In the genomic region with DNA sequence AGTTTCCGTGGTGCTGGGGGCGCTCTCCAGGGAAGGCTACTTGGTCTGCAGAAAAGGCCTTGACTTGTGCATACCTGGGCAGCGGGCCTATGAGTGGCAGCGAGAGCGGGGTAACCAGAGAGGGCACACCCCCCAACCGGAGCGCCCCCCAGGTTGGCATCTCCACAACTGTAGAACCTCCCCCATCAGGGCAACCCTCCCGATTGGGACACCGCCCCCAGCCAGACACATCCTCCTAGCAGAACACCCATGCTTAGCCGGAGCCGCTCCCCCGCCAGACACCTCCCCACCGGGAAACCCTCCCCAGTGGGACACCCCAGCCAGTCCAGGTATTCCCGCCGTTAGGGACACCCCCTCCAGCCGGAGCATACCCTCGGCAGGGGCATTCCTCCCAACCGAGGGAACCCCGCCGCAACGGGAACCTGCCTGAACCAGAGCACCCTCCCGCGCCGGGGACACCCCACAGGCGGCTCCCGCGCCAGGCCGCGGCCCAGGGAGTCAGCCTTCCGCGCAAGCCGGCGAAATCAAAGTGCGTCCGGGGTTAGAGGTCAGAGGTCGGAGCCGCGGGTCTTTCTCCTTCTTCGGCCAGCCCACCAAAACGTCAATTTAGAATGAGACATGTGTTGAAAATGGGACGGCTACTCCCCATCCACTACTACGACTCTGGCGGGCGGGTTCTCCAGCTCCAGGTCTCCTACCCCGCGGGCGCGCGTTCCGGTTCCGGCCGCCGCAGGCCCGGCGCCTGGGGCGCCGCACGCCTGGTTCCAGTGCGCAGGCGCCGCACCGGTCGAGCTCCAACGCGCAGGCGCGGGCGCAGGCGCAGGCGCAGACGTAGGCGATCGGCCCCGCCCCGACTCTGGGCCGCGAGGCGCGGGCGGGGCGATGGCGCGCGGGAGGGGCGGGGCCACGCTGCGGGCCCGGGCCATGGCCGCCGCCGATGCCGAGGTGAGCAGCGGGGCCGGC, we compare ENCODE assay signal across 8 cellular contexts. TPM values are rescaled to one million over a fixed set of nuclear protein-coding genes. Genes with fewer than 3 reads are reported as not detected.
DNase-seq lines count a peak whose midpoint lies in the region; ATAC-seq and TF ChIP-seq lines count a peak whose summit lies in the region.

A gene (plus strand): TSS at position 901 of the 963 bp plus-strand sequence. CDS start 24 bp downstream, at position 925.

- no peaks in the 10 kb centered on the region for H3K9me3 ChIP-seq in HEK293 (ENCODE audit: control insufficient read depth, insufficient read depth, low read depth, low read length)
- no peaks in the 10 kb centered on the region for H3K9me3 ChIP-seq in SU-DHL-6 (ENCODE audit: insufficient read depth, low read length)
- peaks cover 1% of the 10 kb centered on the region for H3K9me3 ChIP-seq in trophoblast cell (ENCODE audit: insufficient read depth, low read depth, low read length)
- H3K9me3 ChIP-seq in tibial artery = no peaks in the 10 kb centered on the region

- peak; percentile 94 for ATAC-seq in Right ventricle myocardium superior (ENCODE audit: poor library complexity)

- peak within 1 kb of the TSS; percentile 100 for H3K9ac ChIP-seq in SU-DHL-6 (ENCODE audit: low read length)
- peak within 1 kb of the TSS; percentile 98 for H3K9ac ChIP-seq in trophoblast cell (ENCODE audit: low read length)

- peak within 1 kb of the TSS; percentile 92 for H3K27ac Mint-ChIP-seq in activated naive CD8-positive, alpha-beta T cell treated with anti-CD3 and anti-CD28 coated beads for 36 hours

- intact Hi-C loops in Right ventricle myocardium superior (cut with DNase I) = no loop called here
- intact Hi-C loops in tibial artery (cut with DNase I; ENCODE audit: low total_unique reads) = no loop called here

- no peak within 1 kb of the TSS for H3K23ac ChIP-seq in trophoblast cell (ENCODE audit: low read length)

- H3K14ac ChIP-seq in trophoblast cell (ENCODE audit: low read length) = peak within 1 kb of the TSS; percentile 99

- peak; percentile 13 for TF ChIP-seq CTCF in GM06990 (IDR thresholded peaks at IDR 0.05; ENCODE audit: insufficient read depth, low read length, poor library complexity, severe bottlenecking)
- peak; percentile 57 for TF ChIP-seq CTCF in HEK293 (tag by site-specific recombination; IDR thresholded peaks at IDR 0.05)
- TF ChIP-seq CTCF in SU-DHL-6 (IDR thresholded peaks at IDR 0.05; ENCODE audit: insufficient read depth, low read length, poor library complexity, severe bottlenecking) = no peak
- no peak for TF ChIP-seq CTCF in tibial artery (IDR thresholded peaks at IDR 0.05)

- POLR2A ChIA-PET in HEK293 (lab: Yijun Ruan, JAX) = interaction anchor here (0.5 to 1.9 kb wide), 16 partner anchors 8 to 489 kb away, joined by 3 to 24 read pairs (median 4); a partner anchor contains a TSS

- no peaks in the 10 kb centered on the region for H3K27me3 Mint-ChIP-seq in activated naive CD8-positive, alpha-beta T cell treated with anti-CD3 and anti-CD28 coated beads for 36 hours

- H3K9me3 Mint-ChIP-seq in activated naive CD8-positive, alpha-beta T cell treated with anti-CD3 and anti-CD28 coated beads for 36 hours = no peaks in the 10 kb centered on the region

- H3K18ac ChIP-seq in trophoblast cell (ENCODE audit: low read length) = peak within 1 kb of the TSS; percentile 94

- H3K4ac ChIP-seq in trophoblast cell (ENCODE audit: low read depth, low read length) = peak within 1 kb of the TSS; percentile 85

- H4K12ac ChIP-seq in trophoblast cell (ENCODE audit: low read depth, low read length) = peak within 1 kb of the TSS; percentile 98

- H2BK12ac ChIP-seq in trophoblast cell (ENCODE audit: low read length) = peak within 1 kb of the TSS; percentile 20

- no peaks in the 10 kb centered on the region for H3K9me2 ChIP-seq in SU-DHL-6 (replicated peaks; ENCODE audit: insufficient read depth, low read length)

- peak within 1 kb of the TSS; percentile 98 for H4K91ac ChIP-seq in trophoblast cell (ENCODE audit: low read depth, low read length)

- H3K4me3 ChIP-seq in GM06990 (replicated peaks; ENCODE audit: low read depth, low read length) (peak within 1 kb of the TSS; percentile 96), HEK293 (ENCODE audit: low read depth, low read length) (peak within 1 kb of the TSS; percentile 90), SU-DHL-6 (ENCODE audit: insufficient read depth, low read length, poor library complexity, severe bottlenecking) (peak within 1 kb of the TSS; percentile 94), trophoblast cell (ENCODE audit: low read depth, low read length) (peak within 1 kb of the TSS; percentile 93), tibial artery (peak within 1 kb of the TSS; percentile 88 to 99)

- H2AFZ ChIP-seq in SU-DHL-6 (ENCODE audit: low read depth, low read length, severe bottlenecking) (peak within 1 kb of the TSS; percentile 62), trophoblast cell (ENCODE audit: insufficient read depth, low read length, poor library complexity) (peak within 1 kb of the TSS; percentile 97)

- peaks cover 10% of the 10 kb centered on the region for H3K79me1 ChIP-seq in trophoblast cell (ENCODE audit: low read length)

- H4K20me1 ChIP-seq in SU-DHL-6 (ENCODE audit: low read depth, low read length) = peaks cover 3% of the 10 kb centered on the region; the same call in 1 of the 2 replicates

- H2BK5ac ChIP-seq in trophoblast cell (ENCODE audit: low read depth, low read length, poor library complexity) = peak within 1 kb of the TSS; percentile 89

- H3K36me3 ChIP-seq in GM06990 (ENCODE audit: control insufficient read depth, insufficient read depth, low read length) = peaks cover 26% of the 10 kb centered on the region
- peaks cover 0 to 45% of the 10 kb centered on the region in 2 experiments; a peak in 2 of 3 replicates for H3K36me3 ChIP-seq in HEK293 (ENCODE audit: control insufficient read depth in 2 of 2, insufficient read depth in 1 of 2, low read length in 2 of 2)
- H3K36me3 ChIP-seq in SU-DHL-6 (ENCODE audit: low read length) = no peaks in the 10 kb centered on the region
- H3K36me3 ChIP-seq in trophoblast cell (ENCODE audit: control insufficient read depth in 1 of 2, insufficient read depth in 2 of 2, low read length in 2 of 2) = peaks cover 31 to 32% of the 10 kb centered on the region in 2 experiments
- peaks cover 7 to 43% (median 24%) of the 10 kb centered on the region in 3 donors for H3K36me3 ChIP-seq in tibial artery

- no peaks in the 10 kb centered on the region for H3K27me3 ChIP-seq in GM06990 (replicated peaks; ENCODE audit: control insufficient read depth, insufficient read depth, low read length)
- no peaks in the 10 kb centered on the region for H3K27me3 ChIP-seq in SU-DHL-6 (ENCODE audit: low read length)
- H3K27me3 ChIP-seq in trophoblast cell (ENCODE audit: insufficient read depth, low read length) = no peaks in the 10 kb centered on the region
- no peaks in the 10 kb centered on the region for H3K27me3 ChIP-seq in tibial artery

- H3K79me2 ChIP-seq in SU-DHL-6 (ENCODE audit: insufficient read depth, low read length) (peaks cover 50% of the 10 kb centered on the region), trophoblast cell (ENCODE audit: control insufficient read depth, insufficient read depth, low read length, poor library complexity) (peaks cover 13% of the 10 kb centered on the region)

- CTCF ChIA-PET in HEK293 (lab: Yijun Ruan, JAX) = interaction anchor here (0.6 to 2.1 kb wide), 8 partner anchors 11 to 344 kb away, joined by 3 to 7 read pairs (median 5); a partner anchor contains a TSS

- peak within 1 kb of the TSS; percentile 94 for H2BK120ac ChIP-seq in trophoblast cell (ENCODE audit: insufficient read depth, low read length, poor library complexity)

- WGBS in trophoblast cell (ENCODE audit: extremely low coverage, insufficient coverage, insufficient read length) = no CpG with 5 or more reads among the region's 94 CpGs

- H3K27ac ChIP-seq in HEK293 (ENCODE audit: extremely low read depth, low read depth, low read length) (peak within 1 kb of the TSS; percentile 91), SU-DHL-6 (ENCODE audit: low read depth, low read length) (peak within 1 kb of the TSS; percentile 77), trophoblast cell (ENCODE audit: low read depth, low read length) (peak within 1 kb of the TSS; percentile 90), tibial artery (peak within 1 kb of the TSS; percentile 85 to 97)

- peaks cover 6% of the 10 kb centered on the region; the same call in 1 of the 2 replicates for H3F3A ChIP-seq in SU-DHL-6 (ENCODE audit: insufficient read depth)

- H3K4me1 ChIP-seq in HEK293 (ENCODE audit: control insufficient read depth, insufficient read depth, low read length) (no peaks in the 10 kb centered on the region), trophoblast cell (ENCODE audit: control insufficient read depth in 1 of 2, insufficient read depth in 2 of 2, low read length in 2 of 2) (peaks cover 3 to 8% of the 10 kb centered on the region in 2 experiments), tibial artery (peaks cover 0 to 55% (median 39%) of the 10 kb centered on the region in 4 donors)

- H3K4me2 ChIP-seq in SU-DHL-6 (ENCODE audit: low read depth, low read length, poor library complexity, severe bottlenecking) (peak within 1 kb of the TSS; percentile 88), trophoblast cell (ENCODE audit: low read length) (peak within 1 kb of the TSS; percentile 86)

- H3K4me1 Mint-ChIP-seq in activated naive CD8-positive, alpha-beta T cell treated with anti-CD3 and anti-CD28 coated beads for 36 hours = peaks cover 33% of the 10 kb centered on the region

- H3K36me3 Mint-ChIP-seq in activated naive CD8-positive, alpha-beta T cell treated with anti-CD3 and anti-CD28 coated beads for 36 hours = peaks cover 20% of the 10 kb centered on the region

- H4K8ac ChIP-seq in trophoblast cell (ENCODE audit: low read depth, low read length) = peak within 1 kb of the TSS; percentile 100

- H3K4me3 Mint-ChIP-seq in activated naive CD8-positive, alpha-beta T cell treated with anti-CD3 and anti-CD28 coated beads for 36 hours = peak within 1 kb of the TSS; percentile 91

- peak within 1 kb of the TSS; percentile 99 for H2AK5ac ChIP-seq in trophoblast cell (ENCODE audit: low read length)

- DNase-seq in GM06990 (ENCODE audit: extremely low read depth, insufficient read length) (peak; percentile 90), NAMALWA (ENCODE audit: low spot score) (peak; percentile 91), Right ventricle myocardium superior (peak; percentile 90), trophoblast cell (peak; percentile 85 to 96), tibial artery (peak; percentile 58 to 92)
- peak; percentile 94 for DNase-seq in activated naive CD8-positive, alpha-beta T cell treated with anti-CD3 and anti-CD28 coated beads for 36 hours

TF ChIP-seq in HEK293, 187 proteins besides CTCF, POLR2A, EP300 and RAD21 (continues in another document):
- TF ChIP-seq GLI4 (tag by site-specific recombination; IDR thresholded peaks at IDR 0.05) = 0 out of 2 replicates have a peak, but pooled peaks have one; percentile 26
- no peak for TF ChIP-seq SALL2 (tag by site-specific recombination; IDR thresholded peaks at IDR 0.05; ENCODE audit: borderline replicate concordance)
- no peak for TF ChIP-seq ZNF623 (tag by site-specific recombination; IDR thresholded peaks at IDR 0.05)
- no peak for TF ChIP-seq ZNF510 (tag by site-specific recombination; IDR thresholded peaks at IDR 0.05; ENCODE audit: insufficient replicate concordance)
- TF ChIP-seq SP7 (tag by site-specific recombination; IDR thresholded peaks at IDR 0.05) = peak; percentile 78

RNA-seq across cellular contexts. Expression of the gene that starts here (rescaled TPM):
- total RNA-seq in activated naive CD8-positive, alpha-beta T cell treated with anti-CD3 and anti-CD28 coated beads for 36 hours = 10 to 100 TPM; 65.9 to 66.3 TPM
- total RNA-seq in Right ventricle myocardium superior = 31.2 TPM
- polyA plus RNA-seq in trophoblast cell (2013) = 39.4 and 40.8 TPM in 2 replicates

Comparison
In these comparisons a context has a peak if more than half of its experiments do, and no peak if none do; other contexts are left out.
1. Peak in every context shown above with its lines: DNase-seq, ATAC-seq, H3K4me3 ChIP-seq and H3K27ac ChIP-seq.
2. CTCF ChIP-seq: peak in GM06990 (single experiment) and HEK293 (single experiment); none in SU-DHL-6 (single experiment) and tibial artery (0 of 2).